12 cellular contexts compared by ENCODE assay signal in the genomic region with DNA sequence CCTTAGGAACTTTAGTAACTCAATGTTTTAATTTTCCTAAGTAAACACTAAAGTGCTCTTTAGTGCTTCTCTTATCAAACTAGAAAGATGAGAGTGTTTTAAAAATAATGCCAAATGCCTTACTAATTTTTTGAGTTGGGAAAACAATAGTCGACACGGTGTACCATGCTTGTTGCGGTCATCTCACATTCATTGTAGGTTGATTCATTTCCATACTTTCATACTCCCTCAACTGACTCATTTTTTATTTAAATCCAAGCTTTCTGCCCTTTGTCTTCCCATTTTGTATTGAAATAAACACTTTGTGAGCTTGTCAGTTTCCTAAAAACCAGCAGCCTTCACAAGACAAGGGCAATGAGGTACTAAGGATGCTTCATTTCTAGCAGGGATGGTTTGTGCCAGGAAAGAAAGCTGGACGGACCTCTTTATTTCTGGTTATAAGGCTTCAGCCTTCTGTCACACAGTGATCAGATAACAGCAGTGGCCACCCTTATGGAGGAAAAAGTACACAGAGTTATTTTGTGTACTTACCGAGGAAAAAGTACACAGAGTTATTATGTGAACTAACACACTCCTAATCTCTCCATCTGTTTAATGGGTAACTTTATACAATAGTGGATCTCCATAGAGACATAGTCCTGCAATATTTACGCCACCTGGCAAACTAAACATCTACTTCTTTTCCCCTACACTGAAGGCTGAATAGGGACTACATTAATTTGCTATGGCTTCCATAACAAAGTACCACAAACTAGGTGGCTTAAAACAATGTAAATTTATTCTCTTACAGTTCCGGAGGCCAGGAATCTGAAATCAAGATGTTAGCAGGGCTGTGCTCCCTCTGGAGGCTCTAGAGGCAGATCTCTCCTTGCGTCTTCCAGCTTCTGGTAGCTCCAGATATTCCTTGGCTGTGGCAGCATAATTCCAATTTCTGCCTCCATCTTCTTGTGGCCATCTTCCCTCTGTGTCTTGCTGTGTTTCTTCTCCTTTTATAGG. TPM values are rescaled to one million over a fixed set of nuclear protein-coding genes. Genes with fewer than 3 reads are reported as not detected.
A peak's percentile ranks its signal among the peaks of the same experiment; 100 is the strongest.
DNase-seq lines count a peak whose midpoint lies in the region; ATAC-seq, FAIRE-seq and TF ChIP-seq lines count a peak whose summit lies in the region.
"Had no signal": no experiment of that assay in that cellular context is flagged by ENCODE, and none has a peak within 500 bp of the region (broad histone marks: within the 10 kb centered on the region; RNA-seq: fewer than 3 reads in every experiment).

No MANE protein-coding gene starts in this region.

- TF ChIP-seq CTCF in AG09309 (IDR thresholded peaks at IDR 0.05; ENCODE audit: control insufficient read depth, insufficient read depth, low read depth, low read length, missing control alignments) (peak; percentile 46), nephron progenitor cell (IDR thresholded peaks at IDR 0.05) (no peak)

- DNase-seq in AG09309 (ENCODE audit: low read depth): peak; percentile 55
- peak; percentile 96 for DNase-seq in LHCN-M2 (ENCODE audit: low read depth)
- DNase-seq in amniotic epithelial cell (ENCODE audit: low read depth): peak; percentile 91
- DNase-seq in left colon: no peak
- no peak for DNase-seq in nephron progenitor cell
- DNase-seq in activated T-helper 2 cell treated with anti-CD3 and anti-CD28 coated beads, Interferon-gamma antibody, Interleukin-2, Interleukin-4, amounts not matched to agents 10 μg/mL and 5 μg/mL and 100 μg/mL, durations not matched to agents 14 hours and 24 hours and 36 hours (ENCODE audit: low spot score): no peak
- DNase-seq in RCC 7860 (ENCODE audit: low spot score): no peak
- DNase-seq: activated CD4-positive, alpha-beta T cell treated with anti-CD3 and anti-CD28 coated beads, Interleukin-2, amount 50 U/mL, for 1 hour; caudate nucleus had no signal

- no peak overlapping the region for H3K27ac Mint-ChIP-seq in nephron progenitor cell
- no peak overlapping the region for H3K27ac Mint-ChIP-seq in activated T-helper 2 cell treated with anti-CD3 and anti-CD28 coated beads, Interferon-gamma antibody, Interleukin-2, Interleukin-4, amounts not matched to agents 10 μg/mL and 5 μg/mL and 100 μg/mL, durations not matched to agents 14 hours and 24 hours and 36 hours
- H3K27ac Mint-ChIP-seq: stimulated activated naive CD8-positive, alpha-beta T cell treated with anti-CD3 and anti-CD28 coated beads, Interleukin-15, Interleukin-2, amounts not matched to agents 100 ng/mL and 50 ng/mL, for 24 hours had no signal

- intact Hi-C loops in left colon (cut with DNase I, micrococcal nuclease): loop anchor here in 1 of 2 donors (10.0 kb wide), 1 partner anchor 301 kb away; no protein-coding TSS in a partner anchor
- intact Hi-C loops in activated T-helper 2 cell treated with anti-CD3 and anti-CD28 coated beads, Interferon-gamma antibody, Interleukin-2, Interleukin-4, amounts not matched to agents 10 μg/mL and 5 μg/mL and 100 μg/mL, durations not matched to agents 14 hours and 24 hours and 36 hours (cut with micrococcal nuclease): no loop called here

- ATAC-seq in left colon (peak; percentile 94), GM18498 (IDR thresholded peaks at IDR 0.05; ENCODE audit: unreplicated experiment) (no peak)

- no peak overlapping the region for H3K4me3 Mint-ChIP-seq in nephron progenitor cell
- no peak overlapping the region for H3K4me3 Mint-ChIP-seq in activated T-helper 2 cell treated with anti-CD3 and anti-CD28 coated beads, Interferon-gamma antibody, Interleukin-2, Interleukin-4, amounts not matched to agents 10 μg/mL and 5 μg/mL and 100 μg/mL, durations not matched to agents 14 hours and 24 hours and 36 hours (ENCODE audit: low read depth)
- H3K4me3 Mint-ChIP-seq: stimulated activated naive CD8-positive, alpha-beta T cell treated with anti-CD3 and anti-CD28 coated beads, Interleukin-15, Interleukin-2, amounts not matched to agents 100 ng/mL and 50 ng/mL, for 24 hours had no signal

- H3K4me1 Mint-ChIP-seq in nephron progenitor cell: peaks cover 24% of the 10 kb centered on the region
- H3K4me1 Mint-ChIP-seq in activated T-helper 2 cell treated with anti-CD3 and anti-CD28 coated beads, Interferon-gamma antibody, Interleukin-2, Interleukin-4, amounts not matched to agents 10 μg/mL and 5 μg/mL and 100 μg/mL, durations not matched to agents 14 hours and 24 hours and 36 hours (ENCODE audit: low read depth): no peaks in the 10 kb centered on the region

- peaks cover 4% of the 10 kb centered on the region for H3K27me3 Mint-ChIP-seq in nephron progenitor cell (ENCODE audit: low read depth, poor library complexity)
- H3K27me3 Mint-ChIP-seq in activated T-helper 2 cell treated with anti-CD3 and anti-CD28 coated beads, Interferon-gamma antibody, Interleukin-2, Interleukin-4, amounts not matched to agents 10 μg/mL and 5 μg/mL and 100 μg/mL, durations not matched to agents 14 hours and 24 hours and 36 hours (ENCODE audit: low read depth): peaks cover 33% of the 10 kb centered on the region

- no peak for FAIRE-seq in RCC 7860 (lab: Jason Lieb, UNC)

- H3K36me3 Mint-ChIP-seq in nephron progenitor cell (ENCODE audit: low read depth): peaks cover 11% of the 10 kb centered on the region
- H3K36me3 Mint-ChIP-seq in activated T-helper 2 cell treated with anti-CD3 and anti-CD28 coated beads, Interferon-gamma antibody, Interleukin-2, Interleukin-4, amounts not matched to agents 10 μg/mL and 5 μg/mL and 100 μg/mL, durations not matched to agents 14 hours and 24 hours and 36 hours (ENCODE audit: low read depth): no peaks in the 10 kb centered on the region

- peaks cover 39% of the 10 kb centered on the region for H3K9me3 Mint-ChIP-seq in nephron progenitor cell
- no peaks in the 10 kb centered on the region for H3K9me3 Mint-ChIP-seq in activated T-helper 2 cell treated with anti-CD3 and anti-CD28 coated beads, Interferon-gamma antibody, Interleukin-2, Interleukin-4, amounts not matched to agents 10 μg/mL and 5 μg/mL and 100 μg/mL, durations not matched to agents 14 hours and 24 hours and 36 hours

- H3K4me3 ChIP-seq in AG09309 (ENCODE audit: control insufficient read depth, low read depth, low read length): no peak overlapping the region
- H3K4me3 ChIP-seq: BLaER1 treated with 17β-estradiol and CSF1 and Interleukin-3, amounts not matched to agents 10 nM and 100 nM had no signal

RNA-seq across cellular contexts. Expression of a gene that starts 13.0 kb away (rescaled TPM):
- total RNA-seq in LHCN-M2 (2014; rRNA removed) (11.0 and 13.9 TPM in 2 replicates), left colon (not detected)
- 1.4 TPM for polyA plus RNA-seq in LHCN-M2 (2012)
- total RNA-seq in activated T-helper 2 cell treated with anti-CD3 and anti-CD28 coated beads, Interferon-gamma antibody, Interleukin-2, Interleukin-4, amounts not matched to agents 10 μg/mL and 5 μg/mL and 100 μg/mL, durations not matched to agents 14 hours and 24 hours and 36 hours: not detected in 2 replicates

Comparison
In these comparisons a context has a peak if more than half of its experiments do, and no peak if none do; other contexts are left out.
1. DNase-seq: peak in AG09309 (single experiment), LHCN-M2 (single experiment) and amniotic epithelial cell (single experiment); none in left colon (0 of 2), nephron progenitor cell (single experiment), activated T-helper 2 cell treated with anti-CD3 and anti-CD28 coated beads, Interferon-gamma antibody, Interleukin-2, Interleukin-4, amounts not matched to agents 10 μg/mL and 5 μg/mL and 100 μg/mL, durations not matched to agents 14 hours and 24 hours and 36 hours (single experiment) and RCC 7860 (single experiment).
2. RNA of a gene that starts 13.0 kb away (total RNA-seq): 11.0 to 13.9 TPM in LHCN-M2; not detected in left colon and not detected in activated T-helper 2 cell treated with anti-CD3 and anti-CD28 coated beads, Interferon-gamma antibody, Interleukin-2, Interleukin-4, amounts not matched to agents 10 μg/mL and 5 μg/mL and 100 μg/mL, durations not matched to agents 14 hours and 24 hours and 36 hours; every median in the first group is over 10 times any median in the second.